ENCODE assay signal across 8 cellular contexts in genomic region chr1:169484683-169485426, GRCh38. TPM values are rescaled to one million over a fixed set of nuclear protein-coding genes. Genes with fewer than 3 reads are reported as not detected.
DNase-seq lines count a peak whose midpoint lies in the region; ATAC-seq lines count a peak whose summit lies in the region.

No MANE protein-coding gene starts in this region.

- DNase-seq in DMS79 (lab: John Stamatoyannopoulos, UW) (peak; percentile 52), SK-N-DZ (ENCODE audit: low spot score) (peak; percentile 34), brain pericyte (ENCODE audit: low read depth, low spot score) (peak; percentile 33), GOT3 (lab: John Stamatoyannopoulos, UW) (no peak)

- no peaks in the 10 kb centered on the region for H3K27me3 ChIP-seq in HUES64 (ENCODE audit: insufficient read depth, low read length)
- no peaks in the 10 kb centered on the region for H3K27me3 ChIP-seq in iPS-20b (ENCODE audit: insufficient read depth, low read length)
- H3K27me3 ChIP-seq in skeletal muscle satellite cell (ENCODE audit: control insufficient read depth, insufficient read depth, low read length): no peaks in the 10 kb centered on the region

- ATAC-seq in GM21447 (IDR thresholded peaks at IDR 0.05; ENCODE audit: unreplicated experiment): peak; percentile 22

- H3K9me3 ChIP-seq in HUES64 (ENCODE audit: insufficient read depth, low read depth, low read length) (no peaks in the 10 kb centered on the region), iPS-20b (ENCODE audit: insufficient read depth, low read depth, low read length) (no peaks in the 10 kb centered on the region), skeletal muscle satellite cell (replicated peaks; ENCODE audit: low read length) (no peaks in the 10 kb centered on the region)

- peak overlapping the region; percentile 86 for H3K4me2 ChIP-seq in skeletal muscle satellite cell (ENCODE audit: low read length)

- H3K36me3 ChIP-seq in HUES64 (ENCODE audit: insufficient read depth, low read length): no peaks in the 10 kb centered on the region
- no peaks in the 10 kb centered on the region; the same call in 1 of the 2 replicates for H3K36me3 ChIP-seq in iPS-20b (ENCODE audit: insufficient read depth, low read depth, low read length)
- no peaks in the 10 kb centered on the region for H3K36me3 ChIP-seq in skeletal muscle satellite cell (ENCODE audit: insufficient read depth, low read length)

- 15% methylated on average over 15 of the region's 15 CpGs for WGBS in HUES64

- H3K4me1 ChIP-seq in HUES64 (ENCODE audit: insufficient read depth, low read length) (peaks cover 53% of the 10 kb centered on the region), iPS-20b (ENCODE audit: insufficient read depth, low read length) (peaks cover 53% of the 10 kb centered on the region), skeletal muscle satellite cell (ENCODE audit: control insufficient read depth, insufficient read depth, low read length) (peaks cover 44% of the 10 kb centered on the region)

- H3K4me3 ChIP-seq in HUES64 (ENCODE audit: low read length) (peak overlapping the region; percentile 83), iPS-20b (ENCODE audit: low read length) (peak overlapping the region; percentile 79), skeletal muscle satellite cell (ENCODE audit: low read length) (peak overlapping the region; percentile 83)

- H3K27ac ChIP-seq in HUES64 (ENCODE audit: low read depth, low read length): peak overlapping the region; percentile 84
- H3K27ac ChIP-seq in iPS-20b (ENCODE audit: low read length): no peak overlapping the region

- H3K9ac ChIP-seq in HUES64 (ENCODE audit: low read depth, low read length) (peak overlapping the region; percentile 80), iPS-20b (ENCODE audit: low read depth, low read length) (peak overlapping the region; percentile 79; the same call in 1 of the 2 replicates), skeletal muscle satellite cell (ENCODE audit: low read depth, low read length) (peak overlapping the region; percentile 94)

RNA-seq across cellular contexts. Expression of gene SLC19A2, which starts 0.9 kb away (rescaled TPM):
- polyA plus RNA-seq in HUES64 (2013, experiment 1 of 2): 13.5 TPM
- polyA plus RNA-seq in HUES64 (2013, experiment 2 of 2): 14.2 TPM
- polyA plus RNA-seq in SK-N-DZ (2014; cell fraction: cytosol; rRNA removed): 14.6 and 19.7 TPM in 2 replicates
- polyA plus RNA-seq in SK-N-DZ (2014; cell fraction: nucleus; rRNA removed): 16.9 and 22.5 TPM in 2 replicates
- total RNA-seq in skeletal muscle satellite cell (2012; rRNA removed): 19.0 and 20.8 TPM in 2 replicates

RNA-seq across cellular contexts. Expression of gene CCDC181, which starts 57.6 kb away (rescaled TPM):
- polyA plus RNA-seq in HUES64 (2013, experiment 1 of 2): 5.2 TPM
- polyA plus RNA-seq in HUES64 (2013, experiment 2 of 2): 6.2 TPM
- 3.8 and 5.5 TPM in 2 replicates for polyA plus RNA-seq in SK-N-DZ (2014; cell fraction: cytosol; rRNA removed)
- 2.6 and 5.8 TPM in 2 replicates for polyA plus RNA-seq in SK-N-DZ (2014; cell fraction: nucleus; rRNA removed)
- total RNA-seq in skeletal muscle satellite cell (2012; rRNA removed): 0.51 and 1.3 TPM in 2 replicates
